18 cellular contexts compared by ENCODE assay signal in the genomic region with DNA sequence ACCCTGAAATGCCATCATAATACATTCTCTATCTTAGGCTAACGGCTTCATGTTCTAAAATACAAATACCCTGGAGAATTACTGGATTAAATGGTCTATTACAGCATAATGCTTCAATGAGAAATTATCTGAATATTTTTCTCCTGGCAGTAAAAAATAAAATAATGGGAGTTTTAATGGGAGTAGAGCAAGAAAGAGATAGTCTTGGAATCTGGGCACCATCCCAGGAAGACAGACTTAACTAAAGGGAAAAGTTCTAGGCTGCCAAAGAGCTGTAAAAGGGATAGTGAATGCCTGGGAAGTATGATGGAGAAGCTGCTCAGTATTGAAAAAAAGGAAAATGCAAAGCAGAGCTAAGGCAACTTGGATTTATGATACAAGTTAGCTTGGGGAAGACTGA.
"Had no signal": no experiment of that assay in that cellular context is flagged by ENCODE, and none has a peak within 500 bp of the region (broad histone marks: within the 10 kb centered on the region; RNA-seq: fewer than 3 reads in every experiment).

No MANE protein-coding gene starts in this region.

- H3K27ac Mint-ChIP-seq: dendritic cell treated with granulocyte-macrophage colony-stimulating factor and Interleukin-4, amounts not matched to agents 40 ng/mL and 50 ng/mL, for 4 days; effector memory CD8-positive, alpha-beta T cell had no signal

- ATAC-seq: effector memory CD8-positive, alpha-beta T cell; left colon; naive thymus-derived CD4-positive, alpha-beta T cell; stimulated activated naive CD8-positive, alpha-beta T cell treated with anti-CD3 and anti-CD28 coated beads, Interleukin-15, Interleukin-2, amounts not matched to agents 100 U/mL and 50 U/mL, for 24 hours had no signal

- H3K36me3 Mint-ChIP-seq: naive thymus-derived CD4-positive, alpha-beta T cell had no signal

- DNase-seq: cerebellar nuclear complex; effector memory CD8-positive, alpha-beta T cell; foreskin melanocyte; head of caudate nucleus; hippocampal formation; left colon; mammary epithelial cell; naive thymus-derived CD4-positive, alpha-beta T cell; posterior cingulate gyrus; small intestine; stimulated activated CD4-positive, alpha-beta T cell treated with anti-CD3 and anti-CD28 coated beads, Interleukin-12 subunit alpha, Interleukin-12 subunit beta, amount 100 ng/mL, for 4 hours; stimulated activated naive CD8-positive, alpha-beta T cell treated with anti-CD3 and anti-CD28 coated beads, Interleukin-15, Interleukin-2, amounts not matched to agents 100 U/mL and 50 U/mL, for 24 hours; tibial artery; upper lobe of left lung had no signal

- H3K4me3 ChIP-seq: esophagus muscularis mucosa, right atrium auricular region, suprapubic skin, tibial artery, upper lobe of left lung had no signal

- H3K9me3 Mint-ChIP-seq: dendritic cell treated with granulocyte-macrophage colony-stimulating factor and Interleukin-4, amounts not matched to agents 40 ng/mL and 50 ng/mL, for 4 days; effector memory CD8-positive, alpha-beta T cell; naive thymus-derived CD4-positive, alpha-beta T cell had no signal

- H3K4me3 Mint-ChIP-seq: dendritic cell treated with granulocyte-macrophage colony-stimulating factor and Interleukin-4, amounts not matched to agents 40 ng/mL and 50 ng/mL, for 4 days; effector memory CD8-positive, alpha-beta T cell; naive thymus-derived CD4-positive, alpha-beta T cell had no signal
